In the genomic region with DNA sequence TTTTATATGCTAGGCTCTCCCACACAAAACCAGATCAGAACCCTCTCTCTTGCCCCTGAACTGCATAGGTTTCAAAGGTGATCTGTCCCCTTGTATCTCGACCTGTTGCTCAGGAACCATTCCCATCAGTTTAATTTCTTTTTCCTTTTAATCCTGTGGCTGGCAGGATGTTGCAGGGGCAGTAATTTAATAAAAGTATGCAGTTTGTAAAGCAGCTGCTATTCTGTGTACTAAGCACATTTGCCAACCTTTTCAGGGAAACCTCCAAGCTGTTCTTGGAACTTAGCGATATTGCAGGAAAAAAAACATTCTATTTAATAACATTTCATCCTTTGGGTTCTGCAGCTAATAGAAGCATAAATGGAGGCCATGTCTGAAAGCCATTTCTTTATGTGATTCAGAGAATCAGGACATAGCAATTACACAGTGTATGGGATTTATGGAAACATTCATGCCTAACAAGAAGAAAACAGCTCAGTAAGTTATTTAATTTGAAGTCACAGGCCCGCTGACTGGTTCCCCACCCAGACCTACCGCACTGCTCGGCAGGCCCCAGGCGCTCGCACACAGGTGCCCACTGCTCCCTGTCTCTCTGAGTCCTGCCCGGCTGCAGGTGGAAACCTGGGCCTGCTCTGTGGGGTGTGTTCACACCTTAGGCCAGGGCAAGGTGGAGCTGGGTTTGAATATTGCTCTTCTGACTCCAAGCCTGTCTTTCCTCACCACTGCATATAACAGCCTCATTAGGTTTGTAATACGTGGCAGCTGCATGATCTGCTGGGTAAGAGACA, we compare ENCODE assay signal across 15 cellular contexts.
"Had no signal": no experiment of that assay in that cellular context is flagged by ENCODE, and none has a peak within 500 bp of the region (broad histone marks: within the 10 kb centered on the region; RNA-seq: fewer than 3 reads in every experiment).

No MANE protein-coding gene starts in this region.

- H3K9me3 Mint-ChIP-seq: activated naive CD4-positive, alpha-beta T cell treated with anti-CD3 and anti-CD28 coated beads, Interleukin-2, amount 50 U/mL, for 24 hours; activated T-helper 2 cell treated with anti-CD3 and anti-CD28 coated beads, Interferon-gamma antibody, Interleukin-2, Interleukin-4, amounts not matched to agents 10 μg/mL and 5 μg/mL and 100 μg/mL, durations not matched to agents 14 hours and 24 hours and 36 hours; immature natural killer cell; natural killer cell treated with Interleukin-12 subunit alpha and Interleukin-12 subunit beta and Interleukin-15 and Interleukin-18, amount 100 ng/mL, for 72 hours; stimulated activated naive CD8-positive, alpha-beta T cell treated with anti-CD3 and anti-CD28 coated beads, Interleukin-15, amount 100 ng/mL, for 72 hours had no signal

- DNase-seq: activated CD4-positive, alpha-beta T cell treated with anti-CD3 and anti-CD28 coated beads, Interleukin-2, amount 50 U/mL, for 1 hour; activated CD4-positive, CD25-positive, alpha-beta regulatory T cell; amniotic stem cell; dermis blood vessel endothelial cell; immature natural killer cell; left colon; mucosa of descending colon; stimulated activated CD4-positive, alpha-beta T cell treated with anti-CD3 and anti-CD28 coated beads, Interleukin-15, amount 100 ng/mL, for 24 hours; stimulated activated CD4-positive, alpha-beta T cell treated with anti-CD3 and anti-CD28 coated beads, Interleukin-4, amount 100 ng/mL, for 24 hours; stimulated activated naive CD8-positive, alpha-beta T cell treated with anti-CD3 and anti-CD28 coated beads, Interleukin-15, amount 100 ng/mL, for 72 hours had no signal

- ATAC-seq: left colon; mucosa of descending colon; natural killer cell treated with Interleukin-12 subunit alpha and Interleukin-12 subunit beta and Interleukin-15 and Interleukin-18, amount 100 ng/mL, for 72 hours; stimulated activated naive CD8-positive, alpha-beta T cell treated with anti-CD3 and anti-CD28 coated beads, Interleukin-15, amount 100 ng/mL, for 72 hours had no signal

- H3K27me3 Mint-ChIP-seq: activated naive CD4-positive, alpha-beta T cell treated with anti-CD3 and anti-CD28 coated beads, Interleukin-2, amount 50 U/mL, for 24 hours; natural killer cell treated with Interleukin-12 subunit alpha and Interleukin-12 subunit beta and Interleukin-15 and Interleukin-18, amount 100 ng/mL, for 72 hours; stimulated activated naive CD8-positive, alpha-beta T cell treated with anti-CD3 and anti-CD28 coated beads, Interleukin-15, amount 100 ng/mL, for 72 hours had no signal

- H3K27me3 ChIP-seq: breast epithelium had no signal

- H3K36me3 ChIP-seq: breast epithelium, thoracic aorta had no signal

- H3K36me3 Mint-ChIP-seq: activated naive CD4-positive, alpha-beta T cell treated with anti-CD3 and anti-CD28 coated beads, Interleukin-2, amount 50 U/mL, for 24 hours; immature natural killer cell; natural killer cell treated with Interleukin-12 subunit alpha and Interleukin-12 subunit beta and Interleukin-15 and Interleukin-18, amount 100 ng/mL, for 72 hours had no signal

- H3K27ac ChIP-seq: breast epithelium, thoracic aorta had no signal

- H3K27ac Mint-ChIP-seq: activated naive CD4-positive, alpha-beta T cell treated with anti-CD3 and anti-CD28 coated beads, Interleukin-2, amount 50 U/mL, for 24 hours; activated T-helper 2 cell treated with anti-CD3 and anti-CD28 coated beads, Interferon-gamma antibody, Interleukin-2, Interleukin-4, amounts not matched to agents 10 μg/mL and 5 μg/mL and 100 μg/mL, durations not matched to agents 14 hours and 24 hours and 36 hours; immature natural killer cell; natural killer cell treated with Interleukin-12 subunit alpha and Interleukin-12 subunit beta and Interleukin-15 and Interleukin-18, amount 100 ng/mL, for 72 hours had no signal

- H3K4me3 Mint-ChIP-seq: activated naive CD4-positive, alpha-beta T cell treated with anti-CD3 and anti-CD28 coated beads, Interleukin-2, amount 50 U/mL, for 24 hours; immature natural killer cell; natural killer cell treated with Interleukin-12 subunit alpha and Interleukin-12 subunit beta and Interleukin-15 and Interleukin-18, amount 100 ng/mL, for 72 hours; stimulated activated naive CD8-positive, alpha-beta T cell treated with anti-CD3 and anti-CD28 coated beads, Interleukin-15, amount 100 ng/mL, for 72 hours had no signal

- H3K9me3 ChIP-seq: breast epithelium, mucosa of descending colon, thoracic aorta had no signal

- H3K4me3 ChIP-seq: breast epithelium, mucosa of descending colon, thoracic aorta had no signal
